13 cellular contexts compared by ENCODE assay signal in the genomic region with DNA sequence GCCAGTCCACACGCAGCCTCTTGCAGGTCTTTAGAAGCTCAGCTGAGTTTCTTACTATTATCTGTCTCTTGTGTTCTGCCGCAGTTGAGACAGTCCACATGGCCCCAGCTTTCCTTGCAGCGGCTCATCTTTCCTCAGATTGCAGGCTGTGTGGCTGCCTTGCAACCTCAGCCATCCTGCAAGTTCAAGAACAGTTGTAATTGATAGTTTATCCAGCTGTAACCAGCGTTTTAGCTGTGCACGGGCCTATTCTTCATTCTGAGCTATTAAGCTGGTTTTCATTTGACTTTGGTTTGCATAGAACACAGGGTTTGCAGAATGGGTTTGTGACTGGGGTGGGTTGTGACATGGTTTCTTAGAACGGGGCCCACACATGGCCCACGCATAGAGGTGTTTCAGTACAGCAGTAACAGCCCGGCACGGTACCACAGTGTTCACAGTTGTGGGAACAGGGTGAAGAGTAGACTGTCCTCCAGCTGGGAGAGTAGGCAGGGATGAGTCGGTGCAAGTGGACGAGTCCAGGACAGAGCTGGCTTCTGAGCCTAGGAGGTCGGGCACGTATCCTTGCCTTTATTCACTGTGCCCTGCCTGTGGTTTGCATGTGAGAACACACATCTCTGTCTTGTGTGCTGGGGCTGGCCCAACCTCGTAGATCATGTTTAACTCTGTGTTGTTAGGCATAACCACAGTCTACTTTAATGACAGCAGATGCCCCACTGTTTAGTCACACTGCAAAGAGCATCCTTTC.
DNase-seq lines count a peak whose midpoint lies in the region; ATAC-seq, FAIRE-seq and TF ChIP-seq lines count a peak whose summit lies in the region.
"Had no signal": no experiment of that assay in that cellular context is flagged by ENCODE, and none has a peak within 500 bp of the region (broad histone marks: within the 10 kb centered on the region; RNA-seq: fewer than 3 reads in every experiment).

No MANE protein-coding gene starts in this region.

- H3K27me3 Mint-ChIP-seq in nephron (ENCODE audit: low read depth): no peaks in the 10 kb centered on the region
- H3K27me3 Mint-ChIP-seq: activated CD4-positive, alpha-beta T cell treated with anti-CD3 and anti-CD28 coated beads, Interleukin-2, amount 10 ng/mL, durations not matched to agents 7 days and 5 days had no signal

- POLR2A ChIA-PET in BJ (lab: Charles Lee): no interaction called here

- H3K36me3 Mint-ChIP-seq in nephron (ENCODE audit: low read depth): peaks cover 21% of the 10 kb centered on the region

- WGBS in pancreas, 2 donors: 69 to 79% methylated on average over 14 of the region's 14 CpGs

- H3K27ac Mint-ChIP-seq in nephron: peak overlapping the region; percentile 59 to 78 (median 74)

- intact Hi-C loops in left lung (cut with DNase I): no loop called here
- intact Hi-C loops in pancreas (cut with DNase I): no loop called here

- H3K4me1 ChIP-seq in left lung (peaks cover 8 to 14% of the 10 kb centered on the region in 2 donors), pancreas (peaks cover 0 to 7% (median 5%) of the 10 kb centered on the region in 3 donors)
- H3K4me1 ChIP-seq: HAP-1, prostate gland had no signal

- no peak for TF ChIP-seq CTCF in BJ (IDR thresholded peaks at IDR 0.05; ENCODE audit: insufficient read depth, low read depth, low read length)
- TF ChIP-seq CTCF in choroid plexus epithelial cell (conservative IDR thresholded peaks at IDR 0.05; ENCODE audit: low read depth, low read length): no peak
- TF ChIP-seq CTCF in nephron (IDR thresholded peaks at IDR 0.05; ENCODE audit: unreplicated experiment in 3 of 3): no peak
- TF ChIP-seq CTCF in left lung (IDR thresholded peaks at IDR 0.05): no peak
- TF ChIP-seq CTCF in pancreas (IDR thresholded peaks at IDR 0.05): no peak

- peak; percentile 13 for DNase-seq in BJ (ENCODE audit: low read depth)
- DNase-seq in Jurkat, Clone E6-1 (ENCODE audit: low read depth, low spot score): peak; percentile 82
- peak; percentile 73 for DNase-seq in choroid plexus epithelial cell (ENCODE audit: low read depth)
- no peak for DNase-seq in NOMO-1 (lab: John Stamatoyannopoulos, UW; ENCODE audit: unreplicated experiment in 2 of 2)
- no peak for DNase-seq in left lung
- DNase-seq in pancreas: no peak
- DNase-seq: activated CD4-positive, alpha-beta T cell treated with anti-CD3 and anti-CD28 coated beads, Interleukin-2, amount 10 ng/mL, durations not matched to agents 7 days and 5 days; NCI-H1694; SIG-M5 had no signal

- H3K4me3 ChIP-seq in BJ (ENCODE audit: low read depth, low read length) (no peak overlapping the region), choroid plexus epithelial cell (ENCODE audit: low read depth, low read length) (no peak overlapping the region), left lung (no peak overlapping the region), pancreas (no peak overlapping the region)
- peak overlapping the region; percentile 5; the same call in 1 of the 2 replicates for H3K4me3 ChIP-seq in Jurkat, Clone E6-1 (ENCODE audit: low read length)
- H3K4me3 ChIP-seq: HAP-1, prostate gland had no signal

- H3K4me1 Mint-ChIP-seq in nephron: peaks cover 43% of the 10 kb centered on the region

- H3K9me3 ChIP-seq in left lung (no peaks in the 10 kb centered on the region), pancreas (no peaks in the 10 kb centered on the region)
- H3K9me3 ChIP-seq: HAP-1, prostate gland had no signal

- ATAC-seq in HG02610 (IDR thresholded peaks at IDR 0.05; ENCODE audit: unreplicated experiment) (no peak), left lung (no peak), pancreas (no peak)

- CTCF ChIA-PET in BJ (lab: Yijun Ruan, JAX): interaction anchor here (0.6 kb wide), 1 partner anchor 23 kb away, joined by 4 read pairs; no protein-coding TSS in a partner anchor

- H3K36me3 ChIP-seq in BJ (ENCODE audit: control insufficient read depth, insufficient read depth, low read length): no peaks in the 10 kb centered on the region; the same call in 1 of the 2 replicates
- H3K36me3 ChIP-seq in left lung: no peaks in the 10 kb centered on the region
- H3K36me3 ChIP-seq in pancreas: no peaks in the 10 kb centered on the region
- H3K36me3 ChIP-seq: HAP-1, prostate gland had no signal

- H3K27ac ChIP-seq in left lung: no peak overlapping the region
- no peak overlapping the region for H3K27ac ChIP-seq in pancreas
- H3K27ac ChIP-seq: prostate gland had no signal

- H3K4me3 Mint-ChIP-seq in nephron: peak overlapping the region in 1 of 3 experiments; percentile 17
- H3K4me3 Mint-ChIP-seq: activated CD4-positive, alpha-beta T cell treated with anti-CD3 and anti-CD28 coated beads, Interleukin-2, amount 10 ng/mL, durations not matched to agents 7 days and 5 days had no signal

- H3K27me3 ChIP-seq in BJ (ENCODE audit: control insufficient read depth, insufficient read depth, low read length) (no peaks in the 10 kb centered on the region), left lung (no peaks in the 10 kb centered on the region), pancreas (no peaks in the 10 kb centered on the region)

- no peak for FAIRE-seq in pancreas (lab: Jason Lieb, UNC)

- H3K9me3 Mint-ChIP-seq in nephron: no peaks in the 10 kb centered on the region
- H3K9me3 Mint-ChIP-seq: activated CD4-positive, alpha-beta T cell treated with anti-CD3 and anti-CD28 coated beads, Interleukin-2, amount 10 ng/mL, durations not matched to agents 7 days and 5 days had no signal

Comparison
In these comparisons a context has a peak if more than half of its experiments do, and no peak if none do; other contexts are left out.
1. DNase-seq: peak in BJ (single experiment), Jurkat, Clone E6-1 (single experiment) and choroid plexus epithelial cell (single experiment); none in NOMO-1 (0 of 2), left lung (0 of 2) and pancreas (0 of 6).